Comparison of ENCODE assay signal across 28 cellular contexts in genomic region chr3:130645261-130645660, GRCh38.
"Had no signal": no experiment of that assay in that cellular context is flagged by ENCODE, and none has a peak within 500 bp of the region (broad histone marks: within the 10 kb centered on the region; RNA-seq: fewer than 3 reads in every experiment).

No MANE protein-coding gene starts in this region.

- DNase-seq: activated B cell treated with CpG ODN at 0.5 μM for 24 hours; activated CD4-positive, alpha-beta memory T cell treated with anti-CD3 and anti-CD28 coated beads for 36 hours; activated CD4-positive, alpha-beta T cell treated with anti-CD3 and anti-CD28 coated beads for 4 hours; activated CD4-positive, alpha-beta T cell treated with anti-CD3 and anti-CD28 coated beads, Interleukin-2, amount 10 ng/mL, durations not matched to agents 24 days and 14 days; activated CD4-positive, alpha-beta T cell treated with anti-CD3 and anti-CD28 coated beads, Interleukin-2, amount 50 U/mL, for 1 hour; activated CD4-positive, alpha-beta T cell treated with anti-CD3 and anti-CD28 coated beads, Interleukin-2, amount 50 U/mL, for 4 hours; activated CD4-positive, CD25-positive, alpha-beta regulatory T cell treated with anti-CD3 and anti-CD28 coated beads, Interleukin-2, amount 50 U/mL, for 72 hours; activated CD8-positive, alpha-beta memory T cell treated with anti-CD3 and anti-CD28 coated beads, Interleukin-2, amount 50 U/mL, for 4 hours; activated CD8-positive, alpha-beta T cell treated with anti-CD3 and anti-CD28 coated beads for 36 hours; activated effector memory CD4-positive, alpha-beta T cell treated with anti-CD3 and anti-CD28 coated beads, Interleukin-2, amount 50 U/mL, for 16 hours; activated gamma-delta T cell treated with Interleukin-2 at 50 U/mL for 16 hours; activated naive CD4-positive, alpha-beta T cell; activated naive CD4-positive, alpha-beta T cell treated with anti-CD3 and anti-CD28 coated beads for 36 hours; activated naive CD4-positive, alpha-beta T cell treated with anti-CD3 and anti-CD28 coated beads, Interleukin-2, amount 50 U/mL, for 16 hours; activated naive CD8-positive, alpha-beta T cell treated with anti-CD3 and anti-CD28 coated beads for 36 hours; activated T-cell treated with anti-CD3 and anti-CD28 coated beads for 4 hours; activated T-cell treated with anti-CD3 and anti-CD28 coated beads, Interleukin-2, amount 50 U/mL, for 1 hour; activated T-cell treated with anti-CD3 and anti-CD28 coated beads, Interleukin-2, amount 50 U/mL, for 4 hours; activated T-cell treated with anti-CD3 and anti-CD28 coated beads, Interleukin-2, amount 50 U/mL, for 72 hours; adrenal gland; amniotic stem cell; aorta; body of pancreas; brain microvascular endothelial cell; central memory CD4-positive, alpha-beta T cell; T-helper 1 cell; T-helper 2 cell; T-helper 9 cell had no signal
